Comparison of ENCODE assay signal across 8 cellular contexts in the genomic region with DNA sequence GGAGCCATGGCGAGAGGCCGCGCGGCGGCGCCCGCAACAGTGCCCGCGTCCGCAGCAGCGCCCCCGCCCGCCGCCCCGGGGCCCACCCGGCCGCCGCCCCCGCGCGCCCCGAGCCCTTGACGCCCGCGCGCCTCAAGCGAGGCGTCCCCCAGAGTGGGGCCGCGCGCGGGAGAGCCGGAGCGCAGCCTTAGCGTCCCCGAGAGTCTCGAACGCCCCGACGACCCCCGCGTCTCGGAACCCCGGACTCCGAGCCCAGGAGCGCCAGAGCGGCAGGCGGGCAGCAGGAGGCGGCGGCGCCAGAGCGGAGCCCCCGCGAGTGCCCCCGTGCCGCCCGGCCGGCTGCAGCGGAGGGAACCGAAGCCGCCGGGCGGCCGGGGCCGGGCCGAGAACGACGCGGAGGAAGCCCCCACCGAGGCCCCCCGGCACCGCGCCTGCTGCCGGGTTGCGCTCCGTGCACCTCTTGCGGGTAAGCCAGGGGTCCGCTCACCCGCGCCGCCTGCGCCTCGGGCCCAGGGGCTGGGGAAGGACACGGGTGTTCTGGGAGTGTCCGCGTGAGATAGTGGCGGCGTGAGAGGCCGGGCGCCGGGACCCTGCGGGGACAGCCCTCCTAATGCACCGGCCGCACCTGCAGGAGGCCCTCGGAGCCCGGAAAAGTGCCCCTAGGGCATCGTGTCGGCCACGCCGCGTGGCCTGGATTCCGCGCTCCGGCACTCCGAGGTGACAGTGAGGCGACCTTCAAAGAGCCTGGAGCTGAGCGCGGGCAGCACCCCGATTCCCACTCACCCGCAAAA. TPM values are rescaled to one million over a fixed set of nuclear protein-coding genes. Genes with fewer than 3 reads are reported as not detected.
DNase-seq lines count a peak whose midpoint lies in the region; ATAC-seq and TF ChIP-seq lines count a peak whose summit lies in the region.

No MANE protein-coding gene starts in this region.

- H3K4me2 ChIP-seq in SU-DHL-6 (ENCODE audit: low read depth, low read length, poor library complexity, severe bottlenecking), result peak overlapping the region; percentile 91

- peaks cover 50% of the 10 kb centered on the region for H3K79me2 ChIP-seq in SU-DHL-6 (ENCODE audit: insufficient read depth, low read length)

- no peaks in the 10 kb centered on the region for H3K9me2 ChIP-seq in SU-DHL-6 (replicated peaks; ENCODE audit: insufficient read depth, low read length)

- peak overlapping the region; percentile 92 to 99 (median 94) for H3K4me3 Mint-ChIP-seq in brain

- H3K27ac Mint-ChIP-seq in brain, result peak overlapping the region; percentile 92 to 98 (median 95)

- H3K9me3 Mint-ChIP-seq in brain, result no peaks in the 10 kb centered on the region

- peaks cover 12% of the 10 kb centered on the region; the same call in 1 of the 2 replicates for H4K20me1 ChIP-seq in SU-DHL-6 (ENCODE audit: low read depth, low read length)

- peak overlapping the region; percentile 84 for H3K27ac ChIP-seq in SU-DHL-6 (ENCODE audit: low read depth, low read length)

- TF ChIP-seq CTCF in SU-DHL-6 (IDR thresholded peaks at IDR 0.05; ENCODE audit: insufficient read depth, low read length, poor library complexity, severe bottlenecking) (no peak), brain (conservative IDR thresholded peaks at IDR 0.05) (peak in 1 of 2 experiments; percentile 10)

- H3K9me3 ChIP-seq in SU-DHL-6 (ENCODE audit: insufficient read depth, low read length), result no peaks in the 10 kb centered on the region

- H2AFZ ChIP-seq in SU-DHL-6 (ENCODE audit: low read depth, low read length, severe bottlenecking), result peak overlapping the region; percentile 1

- no peaks in the 10 kb centered on the region for H3K36me3 ChIP-seq in SU-DHL-6 (ENCODE audit: low read length)

- H3K27me3 ChIP-seq in SU-DHL-6 (ENCODE audit: low read length), result no peaks in the 10 kb centered on the region

- peaks cover 3% of the 10 kb centered on the region for H3K36me3 Mint-ChIP-seq in brain

- peak overlapping the region; percentile 93 for H3K9ac ChIP-seq in SU-DHL-6 (ENCODE audit: low read length)

- H3K4me3 ChIP-seq in SU-DHL-6 (ENCODE audit: insufficient read depth, low read length, poor library complexity, severe bottlenecking), result peak overlapping the region; percentile 64

- peaks cover 27% of the 10 kb centered on the region for H3F3A ChIP-seq in SU-DHL-6 (ENCODE audit: insufficient read depth)

- peak; percentile 19 for ATAC-seq in GM18498 (IDR thresholded peaks at IDR 0.05; ENCODE audit: unreplicated experiment)
- ATAC-seq in HG02840 (IDR thresholded peaks at IDR 0.05; ENCODE audit: low FRiP score, unreplicated experiment), result peak; percentile 19

- H3K27me3 Mint-ChIP-seq in brain, result peaks cover 11% of the 10 kb centered on the region

- H3K4me1 Mint-ChIP-seq in brain, result peaks cover 69% of the 10 kb centered on the region

- DNase-seq in kidney tubule cell (ENCODE audit: low spot score) (peak; percentile 30), SW 1271 (lab: John Stamatoyannopoulos, UW) (no peak), HK-2 (ENCODE audit: unreplicated experiment) (no peak)
- DNase-seq in stimulated activated CD4-positive, alpha-beta T cell treated with anti-CD3 and anti-CD28 coated beads, Interleukin-4, amount 100 ng/mL, for 24 hours, result peak; percentile 40

RNA-seq across cellular contexts. Expression of a gene that starts 51.9 kb away (rescaled TPM):
- polyA plus RNA-seq in brain (ENCODE audit: insufficient read depth, low read depth, low replicate concordance), result 1.6 TPM

Comparison
In these comparisons a context has a peak if more than half of its experiments do, and no peak if none do; other contexts are left out.
1. DNase-seq: peak in kidney tubule cell (single experiment) and stimulated activated CD4-positive, alpha-beta T cell treated with anti-CD3 and anti-CD28 coated beads, Interleukin-4, amount 100 ng/mL, for 24 hours (single experiment); none in SW 1271 (0 of 2) and HK-2 (single experiment).